In the genomic region with DNA sequence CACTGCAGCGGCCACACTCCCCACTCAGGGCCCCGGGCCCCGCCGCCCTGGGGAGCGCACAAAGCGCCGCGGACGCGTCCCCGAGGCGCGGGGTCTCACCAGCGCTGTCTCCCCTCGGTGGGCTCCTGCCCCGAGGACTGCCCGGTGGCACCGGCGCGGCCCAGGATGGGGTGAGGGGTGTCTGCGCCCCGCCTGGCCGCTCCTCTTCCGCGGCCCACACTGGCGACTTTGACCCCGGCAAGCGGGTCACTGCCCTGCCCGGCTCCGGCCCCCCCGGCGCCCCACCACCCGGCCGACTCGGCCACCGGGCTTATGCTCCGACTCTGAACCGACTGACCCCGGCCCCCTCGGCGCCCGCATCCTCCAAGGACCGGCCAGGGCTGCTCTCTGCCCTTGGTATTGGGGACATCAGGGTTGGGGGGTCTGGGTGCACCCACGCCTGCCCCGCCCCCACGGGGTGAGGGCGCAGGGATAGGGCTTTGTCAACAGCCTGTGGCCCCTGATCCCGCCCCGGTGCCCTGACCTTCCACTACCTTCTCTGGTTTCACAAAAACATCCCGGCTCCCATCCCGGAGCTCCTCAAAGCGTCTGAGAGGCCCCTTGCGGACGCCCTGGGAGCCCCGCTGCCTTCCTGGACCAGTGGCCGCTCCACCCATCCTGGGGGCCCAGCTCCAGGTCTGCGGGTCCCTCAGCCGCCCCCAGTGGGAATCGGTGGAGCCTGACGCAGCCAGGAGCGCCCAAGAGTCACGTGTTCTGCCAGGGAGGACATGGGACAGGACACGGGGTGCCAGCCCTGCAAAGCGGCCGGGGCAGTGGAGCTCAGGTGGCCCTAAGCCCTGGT, we compare ENCODE assay signal across 13 cellular contexts. TPM values are rescaled to one million over a fixed set of nuclear protein-coding genes. Genes with fewer than 3 reads are reported as not detected.
DNase-seq lines count a peak whose midpoint lies in the region; ATAC-seq, FAIRE-seq and TF ChIP-seq lines count a peak whose summit lies in the region.
"Had no signal": no experiment of that assay in that cellular context is flagged by ENCODE, and none has a peak within 500 bp of the region (broad histone marks: within the 10 kb centered on the region; RNA-seq: fewer than 3 reads in every experiment).

No MANE protein-coding gene starts in this region.

- H3K4me1 ChIP-seq in A549 (peaks cover 36% of the 10 kb centered on the region), NT2/D1 (ENCODE audit: insufficient read depth, insufficient read length) (peaks cover 14% of the 10 kb centered on the region)

- TF ChIP-seq EP300 in A549 (IDR thresholded peaks at IDR 0.05), result no peak

- H3K27ac ChIP-seq in A549, result peak overlapping the region in 1 of 2 experiments; percentile 70; a peak in 4 of 6 replicates

- H3K4me3 ChIP-seq in A549, result peak overlapping the region; percentile 42
- peak overlapping the region; percentile 26 for H3K4me3 ChIP-seq in NT2/D1 (ENCODE audit: insufficient read length, low read depth)

- CTCF ChIA-PET in A549 (lab: Yijun Ruan, JAX), result interaction anchor here (0.9 to 4.7 kb wide), 5 partner anchors 13 to 91 kb away, joined by 3 to 25 read pairs (median 3); no protein-coding TSS in a partner anchor

- H3K9ac ChIP-seq in NT2/D1 (ENCODE audit: insufficient read length, low read depth), result peak overlapping the region; percentile 42

- H3K36me3 ChIP-seq in NT2/D1 (ENCODE audit: insufficient read depth, insufficient read length, low read length), result no peaks in the 10 kb centered on the region

- H3K9me3 ChIP-seq in A549 (no peaks in the 10 kb centered on the region), NT2/D1 (ENCODE audit: insufficient read depth, low read length) (peaks cover 15% of the 10 kb centered on the region; the same call in 1 of the 2 replicates)

- peaks cover 78% of the 10 kb centered on the region for H3K27me3 ChIP-seq in NT2/D1 (ENCODE audit: insufficient read depth, insufficient read length)

- peak in 1 of 2 experiments; percentile 63 for DNase-seq in A549 (ENCODE audit: low read depth in 1 of 2, low spot score in 1 of 2)
- DNase-seq in NT2/D1 (ENCODE audit: low read depth, low spot score), result no peak
- DNase-seq in left lobe of liver (ENCODE audit: low spot score), result peak; percentile 82
- no peak for DNase-seq in COR-L47 (lab: John Stamatoyannopoulos, UW)
- DNase-seq: DMS79 treated with DMSO at 0.1 percent for 48 hours, NCI-H1105, NCI-H510A, RPMI8226 had no signal

- TF ChIP-seq CTCF in A549 (IDR thresholded peaks at IDR 0.05), result no peak

- POLR2A ChIA-PET in A549 (lab: Yijun Ruan, JAX), result interaction anchor here (1.1 kb wide), 1 partner anchor 28 kb away, joined by 3 read pairs; a partner anchor contains a TSS

- no peak for TF ChIP-seq RAD21 in A549 (conservative IDR thresholded peaks at IDR 0.05 in 1 of 2, IDR thresholded peaks at IDR 0.05 in 1 of 2)

- H3K4me2 ChIP-seq in A549, result peak overlapping the region; percentile 97

- WGBS in A549 (ENCODE audit: missing lambda C conversion rate), result 1% methylated on average over 12 of the region's 65 CpGs

- no peak for TF ChIP-seq POLR2A in A549 (IDR thresholded peaks at IDR 0.05; ENCODE audit: low read length)

- peak; percentile 15 to 54; a peak in 5 of 6 replicates for ATAC-seq in A549
- ATAC-seq in left lobe of liver, result peak; percentile 77
- no peak for ATAC-seq in HG02571 (IDR thresholded peaks at IDR 0.05; ENCODE audit: unreplicated experiment)
- ATAC-seq in HG03139 (IDR thresholded peaks at IDR 0.05; ENCODE audit: unreplicated experiment), result no peak

- no peak for FAIRE-seq in A549 (lab: Jason Lieb, UNC)

TF ChIP-seq in A549, 52 proteins besides CTCF, POLR2A, EP300 and RAD21:
- no peak for TF ChIP-seq HEYL (CRISPR knock-in tag; IDR thresholded peaks at IDR 0.05)
- 0 out of 2 replicates have a peak, but pooled peaks have one; percentile 50 for TF ChIP-seq RNF2 (IDR thresholded peaks at IDR 0.05; ENCODE audit: borderline replicate concordance, low read depth)
- TF ChIP-seq, protein P1, sequence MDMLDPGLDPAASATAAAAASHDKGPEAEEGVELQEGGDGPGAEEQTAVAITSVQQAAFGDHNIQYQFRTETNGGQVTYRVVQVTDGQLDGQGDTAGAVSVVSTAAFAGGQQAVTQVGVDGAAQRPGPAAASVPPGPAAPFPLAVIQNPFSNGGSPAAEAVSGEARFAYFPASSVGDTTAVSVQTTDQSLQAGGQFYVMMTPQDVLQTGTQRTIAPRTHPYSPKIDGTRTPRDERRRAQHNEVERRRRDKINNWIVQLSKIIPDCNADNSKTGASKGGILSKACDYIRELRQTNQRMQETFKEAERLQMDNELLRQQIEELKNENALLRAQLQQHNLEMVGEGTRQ (IDR thresholded peaks at IDR 0.05), result peak; percentile 78

RNA-seq across cellular contexts. Expression of a gene that starts 0.8 kb away (rescaled TPM):
- polyA plus RNA-seq in A549 (2011; rRNA removed), result 0.05 and 0.19 TPM in 2 replicates
- polyA plus RNA-seq in A549 (2012; cell fraction: cytosol; rRNA removed), result 0.33 and 0.53 TPM in 2 replicates
- polyA plus RNA-seq in A549 (2012; cell fraction: nucleus; rRNA removed), result 3.8 and 5.6 TPM in 2 replicates
- 0.37 to 0.46 TPM (median 0.45 TPM) in 3 replicates for polyA plus RNA-seq in A549 (2017; fragmentation: RNase III; extraction: RNeasy Plus Mini Kit Qiagen cat#74134 plus additional on column Dnase treatment)
- polyA minus RNA-seq in A549 (2011; rRNA and poly(A)+ RNA removed), result not detected in 2 replicates
- 109 TPM for total RNA-seq in left lobe of liver
- total RNA-seq: fibroblast of villous mesenchyme, kidney epithelial cell, neural crest cell had no signal

RNA-seq across cellular contexts. Expression of a gene that starts 28.3 kb away (rescaled TPM):
- polyA plus RNA-seq in A549 (2011; rRNA removed) (30.9 and 32.0 TPM in 2 replicates), A549 (2017; fragmentation: RNase III; extraction: RNeasy Plus Mini Kit Qiagen cat#74134 plus additional on column Dnase treatment) (43.9 to 51.0 TPM (median 45.1 TPM) in 3 replicates)
- polyA plus RNA-seq in A549 (2012; cell fraction: cytosol; rRNA removed), result 87.2 and 126 TPM in 2 replicates
- polyA plus RNA-seq in A549 (2012; cell fraction: nucleus; rRNA removed), result 108 and 113 TPM in 2 replicates
- 8.6 and 12.1 TPM in 2 replicates for polyA minus RNA-seq in A549 (2011; rRNA and poly(A)+ RNA removed)
- 17.9 TPM for total RNA-seq in left lobe of liver

RNA-seq across cellular contexts. Expression of a gene that starts 30.1 kb away (rescaled TPM):
- not detected in 2 replicates for polyA plus RNA-seq in A549 (2011; rRNA removed)
- polyA plus RNA-seq in A549 (2012; cell fraction: cytosol; rRNA removed), result 0.30 and 0.39 TPM in 2 replicates
- polyA plus RNA-seq in A549 (2012; cell fraction: nucleus; rRNA removed), result 0.43 and 0.86 TPM in 2 replicates
- polyA plus RNA-seq in A549 (2017; fragmentation: RNase III; extraction: RNeasy Plus Mini Kit Qiagen cat#74134 plus additional on column Dnase treatment), result 0.09 TPM in 1 of 3 replicates, not detected in the others
- polyA minus RNA-seq in A549 (2011; rRNA and poly(A)+ RNA removed), result not detected in 2 replicates
- total RNA-seq in left lobe of liver, result not detected
- total RNA-seq: fibroblast of villous mesenchyme, neural crest cell had no signal

RNA-seq across cellular contexts. Expression of a gene that starts 55.6 kb away (rescaled TPM):
- polyA plus RNA-seq in A549 (2011; rRNA removed) (102 and 285 TPM in 2 replicates), A549 (2017; fragmentation: RNase III; extraction: RNeasy Plus Mini Kit Qiagen cat#74134 plus additional on column Dnase treatment) (606 to 622 TPM (median 607 TPM) in 3 replicates)
- 93.4 and 125 TPM in 2 replicates for polyA plus RNA-seq in A549 (2012; cell fraction: cytosol; rRNA removed)
- 245 and 308 TPM in 2 replicates for polyA plus RNA-seq in A549 (2012; cell fraction: nucleus; rRNA removed)
- 213 and 224 TPM in 2 replicates for polyA minus RNA-seq in A549 (2011; rRNA and poly(A)+ RNA removed)
- 1,392 TPM for total RNA-seq in left lobe of liver

Comparison
In these comparisons a context has a peak if more than half of its experiments do, and no peak if none do; other contexts are left out.
1. ATAC-seq: peak in A549 (2 of 2) and left lobe of liver (single experiment); none in HG02571 (single experiment) and HG03139 (single experiment).